Comparison of ENCODE assay signal across 8 cellular contexts in the genomic region with DNA sequence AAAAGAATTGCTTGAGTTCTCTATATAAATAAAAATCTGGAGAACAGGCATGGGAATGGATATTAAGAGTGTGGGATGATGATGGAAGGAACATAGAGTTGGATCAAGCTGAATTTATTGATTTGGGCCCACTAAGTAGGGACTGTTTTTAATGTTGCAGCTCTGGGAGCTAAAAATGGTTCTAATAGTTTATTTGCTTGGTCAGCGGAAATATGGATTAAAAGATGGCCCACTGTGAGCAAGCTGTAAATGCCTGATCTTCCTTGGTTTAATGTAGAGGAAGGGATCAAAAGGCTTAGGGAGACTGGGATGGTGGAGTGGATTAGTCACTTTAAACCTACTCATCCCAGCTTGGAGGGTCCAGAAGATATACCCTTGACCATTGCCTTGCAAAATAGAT.
"Had no signal": no experiment of that assay in that cellular context is flagged by ENCODE, and none has a peak within 500 bp of the region (broad histone marks: within the 10 kb centered on the region; RNA-seq: fewer than 3 reads in every experiment).

No MANE protein-coding gene starts in this region.

- FAIRE-seq: HTR-8/SVneo had no signal

- H3K4me3 ChIP-seq: GM23338, HAP-1 had no signal

- H3K9ac ChIP-seq: KMS-11 had no signal

- H3K36me3 ChIP-seq: HAP-1 had no signal

- H2AFZ ChIP-seq: GM23338 had no signal

- H3K9me3 ChIP-seq: HAP-1 had no signal

- ATAC-seq: GM23338, HCT116 had no signal

- H3K4me2 ChIP-seq: GM23338, KMS-11 had no signal

- H3K27ac ChIP-seq: KMS-11 had no signal

- DNase-seq: H7, HFFc6, KBM-7 had no signal

- H3K4me1 ChIP-seq: HAP-1 had no signal
